30 cellular contexts compared by ENCODE assay signal in the genomic region with DNA sequence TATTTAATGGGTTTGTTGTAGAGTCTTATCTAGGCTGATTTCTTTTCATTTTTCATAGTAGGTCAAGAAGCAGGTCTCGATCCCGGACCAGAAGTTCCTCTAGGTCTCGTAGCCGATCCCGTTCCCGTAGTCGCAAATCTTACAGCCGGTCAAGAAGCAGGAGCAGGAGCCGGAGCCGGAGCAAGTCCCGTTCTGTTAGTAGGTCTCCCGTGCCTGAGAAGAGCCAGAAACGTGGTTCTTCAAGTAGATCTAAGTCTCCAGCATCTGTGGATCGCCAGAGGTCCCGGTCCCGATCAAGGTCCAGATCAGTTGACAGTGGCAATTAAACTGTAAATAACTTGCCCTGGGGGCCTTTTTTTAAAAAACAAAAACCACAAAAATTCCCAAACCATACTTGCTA. TPM values are rescaled to one million over a fixed set of nuclear protein-coding genes. Genes with fewer than 3 reads are reported as not detected.
A peak's percentile ranks its signal among the peaks of the same experiment; 100 is the strongest.
DNase-seq lines count a peak whose midpoint lies in the region; ATAC-seq and TF ChIP-seq lines count a peak whose summit lies in the region.
"Had no signal": no experiment of that assay in that cellular context is flagged by ENCODE, and none has a peak within 500 bp of the region (broad histone marks: within the 10 kb centered on the region; RNA-seq: fewer than 3 reads in every experiment).

No MANE protein-coding gene starts in this region.

- TF ChIP-seq CTCF in CD4-positive, alpha-beta T cell (IDR thresholded peaks at IDR 0.05) = no peak
- TF ChIP-seq CTCF in foreskin keratinocyte (conservative IDR thresholded peaks at IDR 0.05) = no peak

- no peak for DNase-seq in CD4-positive, alpha-beta T cell
- DNase-seq in CD8-positive, alpha-beta memory T cell = no peak
- DNase-seq in central memory CD8-positive, alpha-beta T cell (ENCODE audit: low spot score in 2 of 2) = no peak
- DNase-seq in naive thymus-derived CD8-positive, alpha-beta T cell = no peak
- DNase-seq in A172 (ENCODE audit: low spot score) (no peak), foreskin keratinocyte (no peak), T1000 (lab: John Stamatoyannopoulos, UW) (no peak)
- DNase-seq: activated CD4-positive, CD25-positive, alpha-beta regulatory T cell treated with anti-CD3 and anti-CD28 coated beads, Interleukin-2, amount 50 U/mL, for 72 hours; activated effector memory CD4-positive, alpha-beta T cell treated with anti-CD3 and anti-CD28 coated beads, Interleukin-2, amount 50 U/mL, for 16 hours; anterior cingulate cortex; caudate nucleus; COR-L47; dermis blood vessel endothelial cell; DMS79; foreskin melanocyte; left ventricle myocardium inferior; midbrain; NCI-H1105 treated with DMSO at 0.1 percent for 48 hours; NCI-H2081; NCI-H345; NCI-H82; OCI-M1; small intestine; stimulated activated CD4-positive, alpha-beta T cell treated with anti-CD3 and anti-CD28 coated beads, Interleukin-2, amount 100 ng/mL, for 48 hours; stimulated activated naive CD4-positive, alpha-beta T cell treated with Interleukin-2 at 50 U/mL for 16 hours; thyroid gland had no signal

- H3K9me3 Mint-ChIP-seq in CD4-positive, alpha-beta T cell = no peaks in the 10 kb centered on the region
- peaks cover 0 to 7% (median 0%) of the 10 kb centered on the region in 5 donors for H3K9me3 Mint-ChIP-seq in CD8-positive, alpha-beta memory T cell
- H3K9me3 Mint-ChIP-seq in central memory CD8-positive, alpha-beta T cell = no peaks in the 10 kb centered on the region
- no peaks in the 10 kb centered on the region for H3K9me3 Mint-ChIP-seq in naive thymus-derived CD8-positive, alpha-beta T cell

- H3K4me3 Mint-ChIP-seq in CD4-positive, alpha-beta T cell = peak overlapping the region; percentile 100
- H3K4me3 Mint-ChIP-seq in CD8-positive, alpha-beta memory T cell = peak overlapping the region; percentile 34 to 71 (median 55)
- H3K4me3 Mint-ChIP-seq in central memory CD8-positive, alpha-beta T cell = no peak overlapping the region
- peak overlapping the region in 6 of 10 donors; percentile 44 to 99 (median 63) for H3K4me3 Mint-ChIP-seq in naive thymus-derived CD8-positive, alpha-beta T cell

- peaks cover 65% of the 10 kb centered on the region for H3K36me3 ChIP-seq in CD8-positive, alpha-beta memory T cell (ENCODE audit: insufficient read depth, low read length)

- no peaks in the 10 kb centered on the region for H3K27me3 Mint-ChIP-seq in CD4-positive, alpha-beta T cell
- peaks cover 0 to 20% of the 10 kb centered on the region in 2 donors for H3K27me3 Mint-ChIP-seq in CD8-positive, alpha-beta memory T cell
- H3K27me3 Mint-ChIP-seq in central memory CD8-positive, alpha-beta T cell = no peaks in the 10 kb centered on the region
- H3K27me3 Mint-ChIP-seq in naive thymus-derived CD8-positive, alpha-beta T cell = peaks cover 0 to 6% (median 0%) of the 10 kb centered on the region in 5 donors

- no peak overlapping the region for H3K4me3 ChIP-seq in CD8-positive, alpha-beta memory T cell (ENCODE audit: low read length)
- H3K4me3 ChIP-seq: hepatocyte, left ventricle myocardium inferior, thyroid gland had no signal

- no peaks in the 10 kb centered on the region for H3K9me3 ChIP-seq in CD4-positive, alpha-beta T cell (ENCODE audit: control insufficient read depth, low read length)
- H3K9me3 ChIP-seq in CD8-positive, alpha-beta memory T cell (ENCODE audit: low read length) = no peaks in the 10 kb centered on the region
- H3K9me3 ChIP-seq: left ventricle myocardium inferior, thyroid gland had no signal

- CTCF ChIA-PET in CD4-positive, alpha-beta T cell (lab: Charles Lee) = no interaction called here
- CTCF ChIA-PET in CD8-positive, alpha-beta memory T cell (lab: Charles Lee) = no interaction called here

- H3K4me1 Mint-ChIP-seq in CD4-positive, alpha-beta T cell (ENCODE audit: low read depth) = peaks cover 95% of the 10 kb centered on the region
- peaks cover 80 to 95% (median 91%) of the 10 kb centered on the region in 3 donors for H3K4me1 Mint-ChIP-seq in CD8-positive, alpha-beta memory T cell
- H3K4me1 Mint-ChIP-seq in central memory CD8-positive, alpha-beta T cell = peaks cover 79% of the 10 kb centered on the region
- peaks cover 41 to 92% (median 84%) of the 10 kb centered on the region in 4 donors for H3K4me1 Mint-ChIP-seq in naive thymus-derived CD8-positive, alpha-beta T cell

- no peaks in the 10 kb centered on the region for H3K27me3 ChIP-seq in CD4-positive, alpha-beta T cell (ENCODE audit: control insufficient read depth, insufficient read depth, low read length)
- no peaks in the 10 kb centered on the region for H3K27me3 ChIP-seq in CD8-positive, alpha-beta memory T cell (ENCODE audit: insufficient read depth, low read length, poor library complexity, severe bottlenecking)
- no peaks in the 10 kb centered on the region for H3K27me3 ChIP-seq in foreskin keratinocyte
- H3K27me3 ChIP-seq: hepatocyte, thyroid gland had no signal

- POLR2A ChIA-PET in CD4-positive, alpha-beta T cell (lab: Charles Lee) = interaction anchor here (0.6 kb wide), 1 partner anchor 620 kb away, joined by 4 read pairs; no protein-coding TSS in a partner anchor
- POLR2A ChIA-PET in CD8-positive, alpha-beta memory T cell (lab: Charles Lee) = interaction anchor here (0.6 kb wide), 1 partner anchor 18 kb away, joined by 5 read pairs; no protein-coding TSS in a partner anchor
- POLR2A ChIA-PET in naive thymus-derived CD8-positive, alpha-beta T cell (lab: Charles Lee) = no interaction called here

- no peak for ATAC-seq in CD4-positive, alpha-beta T cell (ENCODE audit: poor library complexity)
- ATAC-seq in central memory CD8-positive, alpha-beta T cell (replicated peaks; ENCODE audit: extremely low read depth, poor library complexity, severe bottlenecking) = no peak
- ATAC-seq in naive thymus-derived CD8-positive, alpha-beta T cell = no peak
- no peak for ATAC-seq in foreskin keratinocyte
- ATAC-seq: Right ventricle myocardium inferior had no signal

- H3K4me1 ChIP-seq in CD8-positive, alpha-beta memory T cell (ENCODE audit: insufficient read depth, low read length) = peaks cover 55% of the 10 kb centered on the region
- H3K4me1 ChIP-seq in foreskin keratinocyte = peaks cover 10% of the 10 kb centered on the region

- peaks cover 98% of the 10 kb centered on the region for H3K36me3 Mint-ChIP-seq in CD4-positive, alpha-beta T cell (ENCODE audit: low read depth)
- peaks cover 46 to 90% (median 50%) of the 10 kb centered on the region in 3 donors for H3K36me3 Mint-ChIP-seq in CD8-positive, alpha-beta memory T cell
- peaks cover 94% of the 10 kb centered on the region for H3K36me3 Mint-ChIP-seq in central memory CD8-positive, alpha-beta T cell (ENCODE audit: insufficient read depth)
- peaks cover 26 to 89% (median 66%) of the 10 kb centered on the region in 3 donors for H3K36me3 Mint-ChIP-seq in naive thymus-derived CD8-positive, alpha-beta T cell

- intact Hi-C loops in CD4-positive, alpha-beta T cell (cut with DNase I, micrococcal nuclease) = no loop called here

- H3K27ac Mint-ChIP-seq in CD4-positive, alpha-beta T cell = peak overlapping the region; percentile 64
- H3K27ac Mint-ChIP-seq in CD8-positive, alpha-beta memory T cell = peak overlapping the region in 7 of 8 donors; percentile 64 to 100 (median 82)
- peak overlapping the region; percentile 82 for H3K27ac Mint-ChIP-seq in central memory CD8-positive, alpha-beta T cell (ENCODE audit: low read depth)
- H3K27ac Mint-ChIP-seq in naive thymus-derived CD8-positive, alpha-beta T cell = peak overlapping the region in 6 of 10 donors; percentile 13 to 88 (median 48)

- no peak overlapping the region for H3K27ac ChIP-seq in CD4-positive, alpha-beta T cell (ENCODE audit: low read depth, low read length)
- H3K27ac ChIP-seq in CD8-positive, alpha-beta memory T cell (ENCODE audit: low read depth, low read length) = no peak overlapping the region
- no peak overlapping the region for H3K27ac ChIP-seq in foreskin keratinocyte
- H3K27ac ChIP-seq: epithelial cell of prostate, hepatocyte, left ventricle myocardium inferior, thyroid gland had no signal

RNA-seq across cellular contexts. Expression of a gene that starts 4.2 kb away (rescaled TPM):
- 1,000 to 10,000 TPM; 1,437 to 1,479 TPM for total RNA-seq in CD4-positive, alpha-beta T cell
- 100 to 1,000 TPM; 291 to 307 TPM for total RNA-seq in CD8-positive, alpha-beta memory T cell
- polyA plus RNA-seq in CD8-positive, alpha-beta memory T cell = 1,226 TPM
- total RNA-seq in naive thymus-derived CD8-positive, alpha-beta T cell = 1,000 to 10,000 TPM; 1,187 to 1,211 TPM
- 1,000 to 10,000 TPM; 1,279 to 1,496 (median 1,446) TPM for polyA plus RNA-seq in naive thymus-derived CD8-positive, alpha-beta T cell
- total RNA-seq in A172 (2014; rRNA removed; shearing (Covaris generic)) = 108 and 142 TPM in 2 replicates
- 178 and 184 TPM in 2 replicates for total RNA-seq in foreskin keratinocyte
- 176 and 181 TPM in 2 replicates for polyA plus RNA-seq in foreskin keratinocyte

RNA-seq across cellular contexts. Expression of a gene that starts 25.9 kb away (rescaled TPM):
- total RNA-seq in CD4-positive, alpha-beta T cell = not detected
- not detected for total RNA-seq in CD8-positive, alpha-beta memory T cell
- not detected for polyA plus RNA-seq in CD8-positive, alpha-beta memory T cell
- total RNA-seq in naive thymus-derived CD8-positive, alpha-beta T cell = not detected
- under 1 TPM in 1 of 3 donors, not detected in 2; 0.20 TPM for polyA plus RNA-seq in naive thymus-derived CD8-positive, alpha-beta T cell
- total RNA-seq in A172 (2014; rRNA removed; shearing (Covaris generic)) = 0.03 TPM in 1 of 2 replicates, not detected in the other
- not detected in 2 replicates for total RNA-seq in foreskin keratinocyte
- not detected in 2 replicates for polyA plus RNA-seq in foreskin keratinocyte
- total RNA-seq: dermis blood vessel endothelial cell, left ventricle myocardium inferior, renal cortical epithelial cell, Right ventricle myocardium inferior, thyroid gland had no signal
